11 cellular contexts compared by ENCODE assay signal in genomic region chr5:91361055-91361701, GRCh38. TPM values are rescaled to one million over a fixed set of nuclear protein-coding genes. Genes with fewer than 3 reads are reported as not detected.
DNase-seq lines count a peak whose midpoint lies in the region; ATAC-seq, FAIRE-seq and TF ChIP-seq lines count a peak whose summit lies in the region.
"Had no signal": no experiment of that assay in that cellular context is flagged by ENCODE, and none has a peak within 500 bp of the region (broad histone marks: within the 10 kb centered on the region; RNA-seq: fewer than 3 reads in every experiment).

No MANE protein-coding gene starts in this region.

- no peak overlapping the region for H3K4me3 Mint-ChIP-seq in CD4-positive, CD25-positive, alpha-beta regulatory T cell
- H3K4me3 Mint-ChIP-seq in activated B cell treated with CpG ODN at 0.5 μM for 24 hours = peak overlapping the region; percentile 17

- peak in 1 of 3 donors; percentile 45 for DNase-seq in CD4-positive, CD25-positive, alpha-beta regulatory T cell
- DNase-seq in GM19239 (ENCODE audit: insufficient read length, low spot score) = no peak
- no peak for DNase-seq in activated B cell treated with CpG ODN at 0.5 μM for 24 hours
- DNase-seq in epidermal melanocyte (ENCODE audit: insufficient read length, low spot score) = no peak
- no peak for DNase-seq in NCI-H2081 (lab: John Stamatoyannopoulos, UW)
- no peak for DNase-seq in Peyer's patch
- no peak for DNase-seq in lower lobe of right lung
- DNase-seq: DMS79 treated with DMSO at 0.1 percent for 48 hours, NCI-H1417, trophoblast cell had no signal

- no peak overlapping the region for H3K4me3 ChIP-seq in CD4-positive, CD25-positive, alpha-beta regulatory T cell (ENCODE audit: low read depth, low read length)
- H3K4me3 ChIP-seq in Peyer's patch (no peak overlapping the region), lower lobe of right lung (no peak overlapping the region)

- CTCF ChIA-PET in activated B cell treated with CpG ODN at 0.5 μM for 24 hours (lab: Charles Lee) = interaction anchor here (1.5 kb wide), 1 partner anchor 24 kb away, joined by 3 read pairs; no protein-coding TSS in a partner anchor

- TF ChIP-seq POLR2A in Peyer's patch (IDR thresholded peaks at IDR 0.05) = no peak

- no peaks in the 10 kb centered on the region for H3K36me3 Mint-ChIP-seq in CD4-positive, CD25-positive, alpha-beta regulatory T cell
- H3K36me3 Mint-ChIP-seq in activated B cell treated with CpG ODN at 0.5 μM for 24 hours (ENCODE audit: low read depth) = no peaks in the 10 kb centered on the region

- peak; percentile 58 to 64 for ATAC-seq in CD4-positive, CD25-positive, alpha-beta regulatory T cell (ENCODE audit: low read depth in 2 of 2)
- ATAC-seq in HG03045 (IDR thresholded peaks at IDR 0.05; ENCODE audit: unreplicated experiment) (peak; percentile 72), activated B cell treated with CpG ODN at 0.5 μM for 24 hours (ENCODE audit: low read depth) (peak; percentile 47), lower lobe of right lung (no peak)

- peaks cover 10 to 16% of the 10 kb centered on the region in 2 experiments for H3K9me3 ChIP-seq in CD4-positive, CD25-positive, alpha-beta regulatory T cell (ENCODE audit: control insufficient read depth in 2 of 2, low read length in 2 of 2)
- H3K9me3 ChIP-seq in Peyer's patch (no peaks in the 10 kb centered on the region), lower lobe of right lung (no peaks in the 10 kb centered on the region)

- FAIRE-seq in GM19239 (lab: Jason Lieb, UNC) = peak; percentile 80

- POLR2A ChIA-PET in activated B cell treated with CpG ODN at 0.5 μM for 24 hours (lab: Charles Lee) = interaction anchor here (0.6 to 3.2 kb wide), 4 partner anchors 11 to 24 kb away, joined by 5 to 32 read pairs (median 8); no protein-coding TSS in a partner anchor

- peaks cover 3% of the 10 kb centered on the region for H3K27me3 ChIP-seq in CD4-positive, CD25-positive, alpha-beta regulatory T cell (ENCODE audit: control insufficient read depth, insufficient read depth, low read length)
- H3K27me3 ChIP-seq in Peyer's patch (no peaks in the 10 kb centered on the region), lower lobe of right lung (ENCODE audit: low read depth) (no peaks in the 10 kb centered on the region)

- TF ChIP-seq CTCF in activated B cell treated with CpG ODN at 0.5 μM for 24 hours (IDR thresholded peaks at IDR 0.05) = no peak
- no peak for TF ChIP-seq CTCF in Peyer's patch (IDR thresholded peaks at IDR 0.05)
- no peak for TF ChIP-seq CTCF in lower lobe of right lung (IDR thresholded peaks at IDR 0.05)

- peak overlapping the region; percentile 22 to 56 (median 35) for H3K27ac Mint-ChIP-seq in CD4-positive, CD25-positive, alpha-beta regulatory T cell
- H3K27ac Mint-ChIP-seq in activated B cell treated with CpG ODN at 0.5 μM for 24 hours = peak overlapping the region; percentile 57

- intact Hi-C loops in activated B cell treated with CpG ODN at 0.5 μM for 24 hours (cut with micrococcal nuclease) = loop anchor here (2.0 kb wide), 2 partner anchors 20 to 80 kb away; no protein-coding TSS in a partner anchor
- intact Hi-C loops in lower lobe of right lung (cut with DNase I) = no loop called here

- H3K4me1 ChIP-seq in CD4-positive, CD25-positive, alpha-beta regulatory T cell (ENCODE audit: control insufficient read depth, insufficient read depth, low read length, poor library complexity, severe bottlenecking) = no peaks in the 10 kb centered on the region
- H3K4me1 ChIP-seq in Peyer's patch (no peaks in the 10 kb centered on the region), lower lobe of right lung (peaks cover 12% of the 10 kb centered on the region)

- H3K36me3 ChIP-seq in CD4-positive, CD25-positive, alpha-beta regulatory T cell (ENCODE audit: control insufficient read depth, insufficient read depth, low read length) = peaks cover 2% of the 10 kb centered on the region
- H3K36me3 ChIP-seq in Peyer's patch (no peaks in the 10 kb centered on the region), lower lobe of right lung (no peaks in the 10 kb centered on the region)

- peaks cover 5% of the 10 kb centered on the region for H3K27me3 Mint-ChIP-seq in CD4-positive, CD25-positive, alpha-beta regulatory T cell
- H3K27me3 Mint-ChIP-seq in activated B cell treated with CpG ODN at 0.5 μM for 24 hours = no peaks in the 10 kb centered on the region

- H3K4me1 Mint-ChIP-seq in CD4-positive, CD25-positive, alpha-beta regulatory T cell = peaks cover 0 to 19% (median 10%) of the 10 kb centered on the region in 4 donors
- peaks cover 21% of the 10 kb centered on the region for H3K4me1 Mint-ChIP-seq in activated B cell treated with CpG ODN at 0.5 μM for 24 hours

- no peak overlapping the region for H3K27ac ChIP-seq in CD4-positive, CD25-positive, alpha-beta regulatory T cell (ENCODE audit: insufficient read depth, low read length, poor library complexity, severe bottlenecking)
- H3K27ac ChIP-seq in Peyer's patch = no peak overlapping the region
- H3K27ac ChIP-seq in lower lobe of right lung = no peak overlapping the region

- peaks cover 0 to 16% (median 6%) of the 10 kb centered on the region in 7 donors for H3K9me3 Mint-ChIP-seq in CD4-positive, CD25-positive, alpha-beta regulatory T cell
- peaks cover 7% of the 10 kb centered on the region for H3K9me3 Mint-ChIP-seq in activated B cell treated with CpG ODN at 0.5 μM for 24 hours

RNA-seq across cellular contexts. Expression of gene ARRDC3, which starts 21.9 kb away (rescaled TPM):
- total RNA-seq in CD4-positive, CD25-positive, alpha-beta regulatory T cell = 228 TPM
- polyA plus RNA-seq in CD4-positive, CD25-positive, alpha-beta regulatory T cell = 100 to 1,000 TPM; 102 to 194 (median 149) TPM
- 56.3 and 65.3 TPM in 2 replicates for total RNA-seq in activated B cell treated with CpG ODN at 0.5 μM for 24 hours
- 10 to 100 TPM; 11.4 to 32.2 (median 17.7) TPM for total RNA-seq in Peyer's patch
- total RNA-seq in lower lobe of right lung = 90.5 TPM

Comparison
In these comparisons a context has a peak if more than half of its experiments do, and no peak if none do; other contexts are left out.
1. ATAC-seq: peak in CD4-positive, CD25-positive, alpha-beta regulatory T cell (2 of 2), HG03045 (single experiment) and activated B cell treated with CpG ODN at 0.5 μM for 24 hours (single experiment); none in lower lobe of right lung (0 of 2).